8 cellular contexts compared by ENCODE assay signal in genomic region chr11:86456075-86456939, GRCh38.
A peak's percentile ranks its signal among the peaks of the same experiment; 100 is the strongest.
DNase-seq lines count a peak whose midpoint lies in the region; ATAC-seq and TF ChIP-seq lines count a peak whose summit lies in the region.

No MANE protein-coding gene starts in this region.

- intact Hi-C loops in dorsolateral prefrontal cortex (cut with DNase I): loop anchor here (1.0 to 10.0 kb wide), 3 partner anchors 148 to 362 kb away; partner anchors contain the start of gene ME3 (in 1 of the 2)

- TF ChIP-seq CTCF in dorsolateral prefrontal cortex (IDR thresholded peaks at IDR 0.05 in 54 of 56, conservative IDR thresholded peaks at IDR 0.05 in 2 of 56; ENCODE audit: low read depth in 1 of 56, partially characterized antibody in 56 of 56): peak; percentile 83 to 98 (median 93)

- H3K27ac ChIP-seq in dorsolateral prefrontal cortex: no peak overlapping the region

- no peaks in the 10 kb centered on the region for H3K27me3 ChIP-seq in dorsolateral prefrontal cortex

- ATAC-seq in GM19043 (IDR thresholded peaks at IDR 0.05; ENCODE audit: low read depth, unreplicated experiment) (peak; percentile 83), HG03432 (IDR thresholded peaks at IDR 0.05; ENCODE audit: unreplicated experiment) (peak; percentile 83)

- DNase-seq in C1 segment of cervical spinal cord (lab: John Stamatoyannopoulos, UW) (peak in 12 of 14 donors; percentile 25 to 66 (median 43)), NCI-H510A treated with DMSO at 0.1 percent for 48 hours (lab: John Stamatoyannopoulos, UW) (peak; percentile 74), dorsolateral prefrontal cortex (peak; percentile 69 to 92 (median 84)), medulla oblongata (ENCODE audit: extremely low spot score) (peak; percentile 92)
- peak; percentile 66 for DNase-seq in activated CD4-positive, alpha-beta T cell treated with anti-CD3 and anti-CD28 coated beads, Interleukin-2, amount 50 U/mL, for 1 hour
- peak; percentile 9 to 51 for DNase-seq in stimulated activated CD8-positive, alpha-beta memory T cell treated with anti-CD3 and anti-CD28 coated beads, Interleukin-15, amount 100 ng/mL, for 4 hours (ENCODE audit: low read depth in 2 of 2)

- peak overlapping the region in 1 of 59 donors; percentile 10 for H3K4me3 ChIP-seq in dorsolateral prefrontal cortex

Comparison
In these comparisons a context has a peak if more than half of its experiments do, and no peak if none do; other contexts are left out.
1. DNase-seq: peak in every context shown above with its lines; median percentile 92 in medulla oblongata; 84 in dorsolateral prefrontal cortex; 74 in NCI-H510A treated with DMSO at 0.1 percent for 48 hours; 66 in activated CD4-positive, alpha-beta T cell treated with anti-CD3 and anti-CD28 coated beads, Interleukin-2, amount 50 U/mL, for 1 hour; 43 in C1 segment of cervical spinal cord; 30 in stimulated activated CD8-positive, alpha-beta memory T cell treated with anti-CD3 and anti-CD28 coated beads, Interleukin-15, amount 100 ng/mL, for 4 hours.